22 cellular contexts compared by ENCODE assay signal in the genomic region with DNA sequence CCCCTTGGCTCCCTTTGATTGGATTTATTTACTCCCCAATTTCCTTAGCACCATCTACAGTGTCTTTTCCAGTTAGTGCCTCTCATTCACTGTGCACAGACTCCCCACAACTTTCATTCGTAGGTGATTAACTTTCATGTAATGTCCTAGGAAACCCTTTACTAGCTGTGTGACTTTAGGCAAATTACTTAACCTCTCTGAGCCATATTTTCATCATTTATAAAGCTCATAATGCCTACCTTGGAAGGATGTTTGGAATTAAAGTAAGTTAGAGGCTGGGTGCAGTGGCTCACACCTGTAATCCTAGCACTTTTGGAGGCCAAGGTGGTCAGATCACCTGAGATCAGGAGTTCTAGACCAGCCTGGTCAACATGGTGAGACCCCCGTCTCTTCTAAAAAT. TPM values are rescaled to one million over a fixed set of nuclear protein-coding genes. Genes with fewer than 3 reads are reported as not detected.
DNase-seq lines count a peak whose midpoint lies in the region; ATAC-seq, FAIRE-seq and TF ChIP-seq lines count a peak whose summit lies in the region.
"Had no signal": no experiment of that assay in that cellular context is flagged by ENCODE, and none has a peak within 500 bp of the region (broad histone marks: within the 10 kb centered on the region; RNA-seq: fewer than 3 reads in every experiment).

No MANE protein-coding gene starts in this region.

- no peak overlapping the region for H3K27ac ChIP-seq in A549
- H3K27ac ChIP-seq in HCT116 (ENCODE audit: low read depth, low read length), result no peak overlapping the region
- no peak overlapping the region for H3K27ac ChIP-seq in K562 (ENCODE audit: extremely low read depth, low read depth, low read length)

- no peaks in the 10 kb centered on the region for H3K9me1 ChIP-seq in K562 (ENCODE audit: control insufficient read depth, insufficient read depth, low read length)

- POLR2A ChIA-PET in A549 (lab: Yijun Ruan, JAX), result no interaction called here
- POLR2A ChIA-PET in HCT116 (lab: Charles Lee), result no interaction called here
- POLR2A ChIA-PET in K562 (lab: Yijun Ruan, JAX), result interaction anchor here (0.6 to 1.5 kb wide), 4 partner anchors 12 to 434 kb away, joined by 3 read pairs; no protein-coding TSS in a partner anchor

- BruUV-seq in HCT116 (replicated peaks; lab: Mats Ljungman, UMichigan) (no TSS peak), K562 (replicated peaks; lab: Mats Ljungman, UMichigan) (no TSS peak)

- CTCF ChIA-PET in A549 (lab: Yijun Ruan, JAX), result interaction anchor here (0.6 to 3.8 kb wide), 8 partner anchors 10 to 551 kb away, joined by 3 to 19 read pairs (median 4); a partner anchor contains a TSS
- CTCF ChIA-PET in HCT116 (lab: Charles Lee), result interaction anchor here (2.2 to 3.0 kb wide), 2 partner anchors 10 to 12 kb away, joined by 9 to 13 read pairs; no protein-coding TSS in a partner anchor
- CTCF ChIA-PET in K562 (lab: Yijun Ruan, JAX; ENCODE audit: low intra/inter-chr PET ratio), result no interaction called here

- H3K4me1 ChIP-seq in A549 (peaks cover 17% of the 10 kb centered on the region), HCT116 (ENCODE audit: control insufficient read depth in 1 of 2, insufficient read depth in 2 of 2, low read length in 2 of 2) (peaks cover 2 to 5% of the 10 kb centered on the region in 2 experiments), K562 (replicated peaks in 1 of 2; ENCODE audit: control insufficient read depth in 2 of 2, insufficient read depth in 2 of 2, low read length in 2 of 2) (peaks cover 0 to 4% of the 10 kb centered on the region in 2 experiments; a peak in 4 of 5 replicates)

- H3K36me3 ChIP-seq in HCT116 (ENCODE audit: control insufficient read depth in 1 of 2, insufficient read depth in 2 of 2, low read length in 2 of 2), result no peaks in the 10 kb centered on the region
- H3K36me3 ChIP-seq in K562 (ENCODE audit: control insufficient read depth, insufficient read depth, low read length), result no peaks in the 10 kb centered on the region
- H3K36me3 ChIP-seq: BE2C, HAP-1 had no signal

- TF ChIP-seq EP300 in A549 (IDR thresholded peaks at IDR 0.05) (no peak), K562 (IDR thresholded peaks at IDR 0.05; ENCODE audit: low read length) (no peak)

- no peak for TF ChIP-seq RAD21 in A549 (conservative IDR thresholded peaks at IDR 0.05 in 1 of 2, IDR thresholded peaks at IDR 0.05 in 1 of 2)
- TF ChIP-seq RAD21 in HCT116 (IDR thresholded peaks at IDR 0.05; ENCODE audit: low read depth), result no peak
- no peak for TF ChIP-seq RAD21 in K562 (CRISPR knock-in tag; conservative IDR thresholded peaks at IDR 0.05 in 1 of 2, IDR thresholded peaks at IDR 0.05 in 1 of 2)

- H3K4me2 ChIP-seq in A549, result no peak overlapping the region
- no peak overlapping the region for H3K4me2 ChIP-seq in HCT116 (ENCODE audit: low read length)
- H3K4me2 ChIP-seq in K562 (ENCODE audit: insufficient read depth, low read length), result no peak overlapping the region

- no peaks in the 10 kb centered on the region for H3K27me3 ChIP-seq in HCT116 (ENCODE audit: insufficient read depth, low read length)
- peaks cover 0 to 16% of the 10 kb centered on the region in 2 experiments; a peak in 2 of 5 replicates for H3K27me3 ChIP-seq in K562 (ENCODE audit: control insufficient read depth in 2 of 2, insufficient read depth in 2 of 2, low read length in 2 of 2)
- H3K27me3 ChIP-seq: BE2C had no signal

- intact Hi-C loops in HCT116 (cut with micrococcal nuclease), result no loop called here
- intact Hi-C loops in K562 (cut with micrococcal nuclease), result no loop called here

- WGBS in A549 (ENCODE audit: missing lambda C conversion rate), result 94% methylated on average over 2 of the region's 2 CpGs
- WGBS in K562 (ENCODE audit: insufficient coverage, low coverage, missing lambda C conversion rate), result 13% methylated on average over 2 of the region's 2 CpGs

- no peak for TF ChIP-seq POLR2A in A549 (IDR thresholded peaks at IDR 0.05; ENCODE audit: low read length)
- TF ChIP-seq POLR2A in HCT116 (IDR thresholded peaks at IDR 0.05; ENCODE audit: borderline replicate concordance, extremely low read depth, insufficient read depth, insufficient read length), result no peak
- TF ChIP-seq POLR2A in K562 (conservative IDR thresholded peaks at IDR 0.05), result no peak

- RAD21 ChIA-PET in HCT116 (lab: Charles Lee; ENCODE audit: low non-redundant PET in 1 of 2, low total read pairs in 2 of 2, uncharacterized antibody in 2 of 2, unreplicated experiment in 2 of 2), result no interaction called here

- in situ Hi-C loops in K562 (cut with MboI), result no loop called here

- H4K20me1 ChIP-seq in HCT116 (ENCODE audit: insufficient read depth) (no peaks in the 10 kb centered on the region), K562 (replicated peaks; ENCODE audit: control insufficient read depth, insufficient read depth, low read length) (no peaks in the 10 kb centered on the region)

- H3K9me2 ChIP-seq in HCT116 (ENCODE audit: insufficient read depth), result no peaks in the 10 kb centered on the region

- H3K9ac ChIP-seq in HCT116 (ENCODE audit: low read length) (no peak overlapping the region), K562 (ENCODE audit: insufficient read depth in 1 of 2, low read depth in 2 of 2, low read length in 2 of 2) (no peak overlapping the region)

- no peaks in the 10 kb centered on the region for H3K9me3 ChIP-seq in A549
- H3K9me3 ChIP-seq in HCT116 (ENCODE audit: control insufficient read depth in 1 of 2, insufficient read depth in 1 of 2, low read depth in 1 of 2, low read length in 2 of 2), result no peaks in the 10 kb centered on the region
- H3K9me3 ChIP-seq in K562 (replicated peaks; ENCODE audit: control insufficient read depth, insufficient read depth, low read depth, low read length), result no peaks in the 10 kb centered on the region
- H3K9me3 ChIP-seq: BE2C, Caco-2 had no signal

- ATAC-seq in A549 (no peak), HCT116 (no peak), K562 (no peak), GM21576 (IDR thresholded peaks at IDR 0.05; ENCODE audit: unreplicated experiment) (no peak), GM21367 (IDR thresholded peaks at IDR 0.05; ENCODE audit: unreplicated experiment) (no peak)

- no peak for FAIRE-seq in A549 (lab: Jason Lieb, UNC)
- no peak for FAIRE-seq in K562 (lab: Jason Lieb, UNC)
- FAIRE-seq: D721Med, HTR-8/SVneo had no signal

- no peak for DNase-seq in A549 (ENCODE audit: low read depth in 1 of 2, low spot score in 1 of 2)
- DNase-seq in HCT116 (ENCODE audit: low read depth, low spot score), result no peak
- DNase-seq in K562 (ENCODE audit: extremely low read depth in 1 of 4, low spot score in 3 of 4), result no peak
- DNase-seq: ACHN; BE2C; Caco-2; CD4-positive, alpha-beta T cell; DMS153; DMS79; GDM1; HFFc6; Kasumi-1; KG1 had no signal

- no peak for TF ChIP-seq CTCF in A549 (IDR thresholded peaks at IDR 0.05)
- no peak for TF ChIP-seq CTCF in HCT116 (IDR thresholded peaks at IDR 0.05 in 2 of 3, conservative IDR thresholded peaks at IDR 0.05 in 1 of 3; ENCODE audit: borderline replicate concordance in 1 of 3, insufficient read depth in 1 of 3, low read depth in 2 of 3, low read length in 2 of 3)
- no peak for TF ChIP-seq CTCF in K562 (IDR thresholded peaks at IDR 0.05 in 2 of 3, conservative IDR thresholded peaks at IDR 0.05 in 1 of 3; ENCODE audit: insufficient read depth in 2 of 3, low read depth in 1 of 3, low read length in 3 of 3)

- H2AFZ ChIP-seq in HCT116 (ENCODE audit: low read depth, low read length, poor library complexity, severe bottlenecking), result no peak overlapping the region
- H2AFZ ChIP-seq in K562 (ENCODE audit: low read depth, low read length), result no peak overlapping the region

- no peak overlapping the region for H3K4me3 ChIP-seq in A549
- no peak overlapping the region for H3K4me3 ChIP-seq in HCT116 (replicated peaks in 1 of 2; ENCODE audit: low read depth in 1 of 2, low read length in 2 of 2)
- no peak overlapping the region for H3K4me3 ChIP-seq in K562
- H3K4me3 ChIP-seq: HAP-1 had no signal

- H3K79me2 ChIP-seq in HCT116 (ENCODE audit: insufficient read depth, low read length) (no peaks in the 10 kb centered on the region), K562 (ENCODE audit: control insufficient read depth, insufficient read depth, low read length) (no peaks in the 10 kb centered on the region)

RNA-seq across cellular contexts. Expression of a gene that starts 20.1 kb away (rescaled TPM):
- not detected in 2 replicates for polyA plus RNA-seq in A549 (2011; rRNA removed)
- polyA plus RNA-seq in A549 (2012; cell fraction: cytosol; rRNA removed), result not detected in 2 replicates
- polyA plus RNA-seq in A549 (2012; cell fraction: nucleus; rRNA removed), result not detected in 2 replicates
- polyA plus RNA-seq in A549 (2017; fragmentation: RNase III; extraction: RNeasy Plus Mini Kit Qiagen cat#74134 plus additional on column Dnase treatment), result not detected in 3 replicates
- polyA minus RNA-seq in A549 (2011; rRNA and poly(A)+ RNA removed), result not detected in 2 replicates
- total RNA-seq in HCT116 (2021; ENCODE audit: unreplicated experiment), result not detected
- polyA plus RNA-seq in HCT116 (2012), result not detected in 2 replicates
- total RNA-seq in K562 (2011; cell fraction: chromatin; rRNA removed; ENCODE audit: low replicate concordance), result not detected in 2 replicates
- total RNA-seq in K562 (2011; cell fraction: nucleolus; rRNA removed), result not detected in 2 replicates
- total RNA-seq in K562 (2011; cell fraction: nucleoplasm; rRNA removed), result not detected in 2 replicates
- total RNA-seq in K562 (2014; rRNA removed), result not detected in 2 replicates
- total RNA-seq in K562 (2014; rRNA removed; fragmentation: Illumina TruSeq; extraction: Trizol), result not detected in 2 replicates
- not detected in 2 replicates for total RNA-seq in K562 (2015; rRNA removed; fragmentation: Illumina TruSeq; extraction: Trizol)
- not detected in 2 replicates for total RNA-seq in K562 (2021)
- polyA plus RNA-seq in K562 (2011; rRNA removed), result not detected in 2 replicates
- polyA plus RNA-seq in K562 (2011; cell fraction: cytosol; rRNA removed), result not detected in 2 replicates
- polyA plus RNA-seq in K562 (2011; cell fraction: nucleus; rRNA removed), result not detected in 2 replicates
- not detected in 2 replicates for polyA plus RNA-seq in K562 (2012)
- polyA plus RNA-seq in K562 (2014; fragmentation: Illumina TruSeq; extraction: Trizol), result not detected in 2 replicates
- polyA plus RNA-seq in K562 (2014; fragmentation: Nextera tagmentation; extraction: Ambion mirVana), result not detected
- polyA plus RNA-seq in K562 (2014; rRNA removed), result not detected in 2 replicates
- not detected in 2 replicates for polyA minus RNA-seq in K562 (2011; rRNA and poly(A)+ RNA removed)
- polyA minus RNA-seq in K562 (2011; cell fraction: cytosol; rRNA and poly(A)+ RNA removed), result not detected in 2 replicates
- not detected in 2 replicates for polyA minus RNA-seq in K562 (2011; cell fraction: nucleus; rRNA and poly(A)+ RNA removed)
- total RNA-seq: Caco-2; CD4-positive, alpha-beta T cell; Daoy; H4; HFFc6 had no signal
- polyA plus RNA-seq: IgD-negative memory B cell had no signal

RNA-seq across cellular contexts. Expression of a gene that starts 22.4 kb away (rescaled TPM):
- polyA plus RNA-seq in A549 (2011; rRNA removed) (2.3 and 5.8 TPM in 2 replicates), A549 (2017; fragmentation: RNase III; extraction: RNeasy Plus Mini Kit Qiagen cat#74134 plus additional on column Dnase treatment) (3.0 to 4.3 TPM (median 4.3 TPM) in 3 replicates), K562 (2011; rRNA removed) (0.14 TPM in 1 of 2 replicates, not detected in the other), K562 (2014; fragmentation: Illumina TruSeq; extraction: Trizol) (not detected in 2 replicates), K562 (2014; fragmentation: Nextera tagmentation; extraction: Ambion mirVana) (under 1 TPM in 1 of 2 experiments, not detected in 1; 0.11 TPM), K562 (2014; rRNA removed) (0.27 TPM in 1 of 2 replicates, not detected in the other)
- polyA plus RNA-seq in A549 (2012; cell fraction: cytosol; rRNA removed), result 2.2 and 3.1 TPM in 2 replicates
- polyA plus RNA-seq in A549 (2012; cell fraction: nucleus; rRNA removed), result 6.1 and 8.7 TPM in 2 replicates
- polyA minus RNA-seq in A549 (2011; rRNA and poly(A)+ RNA removed), result 6.4 and 7.4 TPM in 2 replicates
- total RNA-seq in HCT116 (2021; ENCODE audit: unreplicated experiment) (9.8 TPM), K562 (2014; rRNA removed) (not detected in 2 replicates), K562 (2014; rRNA removed; fragmentation: Illumina TruSeq; extraction: Trizol) (not detected in 2 replicates), K562 (2015; rRNA removed; fragmentation: Illumina TruSeq; extraction: Trizol) (not detected in 2 replicates), K562 (2021) (not detected in 2 replicates)
- polyA plus RNA-seq in HCT116 (2012), result 18.2 and 18.9 TPM in 2 replicates
- 0.49 TPM in 1 of 2 replicates, not detected in the other for total RNA-seq in K562 (2011; cell fraction: chromatin; rRNA removed; ENCODE audit: low replicate concordance)
- 0.39 and 1.2 TPM in 2 replicates for total RNA-seq in K562 (2011; cell fraction: nucleolus; rRNA removed)
- total RNA-seq in K562 (2011; cell fraction: nucleoplasm; rRNA removed), result 0.53 TPM in 1 of 2 replicates, not detected in the other
- polyA plus RNA-seq in K562 (2011; cell fraction: cytosol; rRNA removed), result 0.10 TPM in 1 of 2 replicates, not detected in the other
- polyA plus RNA-seq in K562 (2011; cell fraction: nucleus; rRNA removed), result 0.39 and 0.75 TPM in 2 replicates
- polyA plus RNA-seq in K562 (2012), result 0.14 and 0.34 TPM in 2 replicates
- polyA minus RNA-seq in K562 (2011; rRNA and poly(A)+ RNA removed), result not detected in 2 replicates
- not detected in 2 replicates for polyA minus RNA-seq in K562 (2011; cell fraction: cytosol; rRNA and poly(A)+ RNA removed)
- polyA minus RNA-seq in K562 (2011; cell fraction: nucleus; rRNA and poly(A)+ RNA removed), result not detected in 2 replicates
- total RNA-seq: CD4-positive, alpha-beta T cell had no signal

RNA-seq across cellular contexts. Expression of a gene that starts 28.0 kb away (rescaled TPM):
- polyA plus RNA-seq in A549 (2011; rRNA removed), result not detected in 2 replicates
- not detected in 2 replicates for polyA plus RNA-seq in A549 (2012; cell fraction: cytosol; rRNA removed)
- not detected in 2 replicates for polyA plus RNA-seq in A549 (2012; cell fraction: nucleus; rRNA removed)
- polyA plus RNA-seq in A549 (2017; fragmentation: RNase III; extraction: RNeasy Plus Mini Kit Qiagen cat#74134 plus additional on column Dnase treatment), result not detected in 3 replicates
- not detected in 2 replicates for polyA minus RNA-seq in A549 (2011; rRNA and poly(A)+ RNA removed)
- total RNA-seq in HCT116 (2021; ENCODE audit: unreplicated experiment), result 0.12 TPM
- 0.07 TPM in 1 of 2 replicates, not detected in the other for polyA plus RNA-seq in HCT116 (2012)
- not detected in 2 replicates for total RNA-seq in K562 (2011; cell fraction: chromatin; rRNA removed; ENCODE audit: low replicate concordance)
- not detected in 2 replicates for total RNA-seq in K562 (2011; cell fraction: nucleolus; rRNA removed)
- not detected in 2 replicates for total RNA-seq in K562 (2011; cell fraction: nucleoplasm; rRNA removed)
- total RNA-seq in K562 (2014; rRNA removed), result not detected in 2 replicates
- not detected in 2 replicates for total RNA-seq in K562 (2014; rRNA removed; fragmentation: Illumina TruSeq; extraction: Trizol)
- total RNA-seq in K562 (2015; rRNA removed; fragmentation: Illumina TruSeq; extraction: Trizol), result not detected in 2 replicates
- total RNA-seq in K562 (2021), result not detected in 2 replicates
- not detected in 2 replicates for polyA plus RNA-seq in K562 (2011; rRNA removed)
- not detected in 2 replicates for polyA plus RNA-seq in K562 (2011; cell fraction: cytosol; rRNA removed)
- polyA plus RNA-seq in K562 (2011; cell fraction: nucleus; rRNA removed), result not detected in 2 replicates
- polyA plus RNA-seq in K562 (2012), result not detected in 2 replicates
- not detected in 2 replicates for polyA plus RNA-seq in K562 (2014; fragmentation: Illumina TruSeq; extraction: Trizol)
- polyA plus RNA-seq in K562 (2014; fragmentation: Nextera tagmentation; extraction: Ambion mirVana), result not detected
- polyA plus RNA-seq in K562 (2014; rRNA removed), result not detected in 2 replicates
- polyA minus RNA-seq in K562 (2011; rRNA and poly(A)+ RNA removed), result not detected in 2 replicates
- not detected in 2 replicates for polyA minus RNA-seq in K562 (2011; cell fraction: cytosol; rRNA and poly(A)+ RNA removed)
- polyA minus RNA-seq in K562 (2011; cell fraction: nucleus; rRNA and poly(A)+ RNA removed), result not detected in 2 replicates
- total RNA-seq: A172; Caco-2; CD4-positive, alpha-beta T cell; Daoy; H4; HFFc6 had no signal
- polyA plus RNA-seq: IgD-negative memory B cell had no signal

RNA-seq across cellular contexts. Expression of a gene that starts 46.6 kb away (rescaled TPM):
- polyA plus RNA-seq in A549 (2011; rRNA removed) (not detected in 2 replicates), A549 (2017; fragmentation: RNase III; extraction: RNeasy Plus Mini Kit Qiagen cat#74134 plus additional on column Dnase treatment) (0.08 TPM in 1 of 3 replicates, not detected in the others), K562 (2011; rRNA removed) (not detected in 2 replicates), K562 (2014; fragmentation: Illumina TruSeq; extraction: Trizol) (not detected in 2 replicates), K562 (2014; fragmentation: Nextera tagmentation; extraction: Ambion mirVana) (not detected), K562 (2014; rRNA removed) (not detected in 2 replicates)
- not detected in 2 replicates for polyA plus RNA-seq in A549 (2012; cell fraction: cytosol; rRNA removed)
- 0.05 TPM in 1 of 2 replicates, not detected in the other for polyA plus RNA-seq in A549 (2012; cell fraction: nucleus; rRNA removed)
- not detected in 2 replicates for polyA minus RNA-seq in A549 (2011; rRNA and poly(A)+ RNA removed)
- total RNA-seq in HCT116 (2021; ENCODE audit: unreplicated experiment) (not detected), K562 (2014; rRNA removed) (not detected in 2 replicates), K562 (2014; rRNA removed; fragmentation: Illumina TruSeq; extraction: Trizol) (not detected in 2 replicates), K562 (2015; rRNA removed; fragmentation: Illumina TruSeq; extraction: Trizol) (not detected in 2 replicates), K562 (2021) (not detected in 2 replicates)
- 1.6 and 1.7 TPM in 2 replicates for polyA plus RNA-seq in HCT116 (2012)
- not detected in 2 replicates for total RNA-seq in K562 (2011; cell fraction: chromatin; rRNA removed; ENCODE audit: low replicate concordance)
- total RNA-seq in K562 (2011; cell fraction: nucleolus; rRNA removed), result not detected in 2 replicates
- total RNA-seq in K562 (2011; cell fraction: nucleoplasm; rRNA removed), result not detected in 2 replicates
- not detected in 2 replicates for polyA plus RNA-seq in K562 (2011; cell fraction: cytosol; rRNA removed)
- not detected in 2 replicates for polyA plus RNA-seq in K562 (2011; cell fraction: nucleus; rRNA removed)
- polyA plus RNA-seq in K562 (2012), result 0.07 TPM in 1 of 2 replicates, not detected in the other
- polyA minus RNA-seq in K562 (2011; rRNA and poly(A)+ RNA removed), result not detected in 2 replicates
- polyA minus RNA-seq in K562 (2011; cell fraction: cytosol; rRNA and poly(A)+ RNA removed), result not detected in 2 replicates
- not detected in 2 replicates for polyA minus RNA-seq in K562 (2011; cell fraction: nucleus; rRNA and poly(A)+ RNA removed)
- total RNA-seq: A172; Caco-2; CD4-positive, alpha-beta T cell; Daoy; H4; HFFc6 had no signal
- polyA plus RNA-seq: IgD-negative memory B cell had no signal
